ENCODE assay signal across 17 cellular contexts in the genomic region with DNA sequence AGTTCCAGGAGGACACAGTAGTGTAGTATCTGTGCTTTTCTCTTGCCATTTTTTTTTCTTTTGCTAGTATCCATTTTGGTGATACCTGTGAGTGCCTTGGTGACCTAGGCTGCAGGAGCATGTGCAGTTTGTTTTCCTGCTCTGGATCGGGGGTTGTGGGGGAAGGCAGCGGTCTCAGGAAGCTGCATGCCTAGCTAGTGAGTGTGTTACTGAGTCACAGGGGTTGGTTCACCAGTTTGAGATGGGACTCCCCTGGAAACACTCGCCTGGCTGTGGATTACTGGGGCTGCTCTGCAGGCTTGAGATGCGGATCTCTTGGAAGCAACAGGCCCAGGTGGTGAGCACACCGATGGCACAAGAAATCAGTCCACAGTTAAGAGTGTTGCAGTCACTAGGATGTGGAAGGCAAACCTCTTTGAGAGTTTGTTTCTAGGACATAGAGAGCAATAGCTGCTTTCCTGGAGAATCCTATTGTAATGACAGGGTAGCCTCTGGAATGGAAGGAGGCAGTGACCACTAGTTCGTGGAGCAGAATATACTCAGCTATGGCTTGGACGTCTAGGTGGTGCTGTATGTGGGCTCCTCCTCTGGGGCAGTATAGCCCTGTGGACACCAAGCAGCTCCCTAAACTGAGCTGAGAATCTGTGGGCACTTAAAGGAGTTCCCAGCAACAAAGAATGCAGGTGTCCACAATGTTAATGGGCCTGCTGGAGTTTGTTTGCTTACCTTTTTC. TPM values are rescaled to one million over a fixed set of nuclear protein-coding genes. Genes with fewer than 3 reads are reported as not detected.
DNase-seq lines count a peak whose midpoint lies in the region; ATAC-seq and TF ChIP-seq lines count a peak whose summit lies in the region.
"Had no signal": no experiment of that assay in that cellular context is flagged by ENCODE, and none has a peak within 500 bp of the region (broad histone marks: within the 10 kb centered on the region; RNA-seq: fewer than 3 reads in every experiment).

No MANE protein-coding gene starts in this region.

- no peak overlapping the region for H3K4me3 Mint-ChIP-seq in endodermal cell
- H3K4me3 Mint-ChIP-seq: brain had no signal

- peaks cover 11% of the 10 kb centered on the region for H3K4me1 Mint-ChIP-seq in endodermal cell
- H3K4me1 Mint-ChIP-seq: brain had no signal

- H3K27ac ChIP-seq in endodermal cell (ENCODE audit: low read depth, low read length), result no peak overlapping the region
- H3K27ac ChIP-seq: testis, VCaP had no signal

- DNase-seq in EL (peak; percentile 89), NT2/D1 (ENCODE audit: low read depth, low spot score) (peak; percentile 30), endodermal cell (peak; percentile 57), non-pigmented ciliary epithelial cell (ENCODE audit: low read depth) (peak; percentile 57), NCI-H187 (lab: John Stamatoyannopoulos, UW) (no peak), mucosa of descending colon (no peak), Kasumi-1 (lab: John Stamatoyannopoulos, UW) (no peak)
- DNase-seq in activated T-cell treated with anti-CD3 and anti-CD28 coated beads, Interleukin-2, amount 50 U/mL, for 1 hour, result no peak
- DNase-seq: activated T-cell treated with anti-CD3 and anti-CD28 coated beads, Interleukin-2, amount 50 U/mL, for 48 hours; DMS 273 treated with DMSO at 0.1 percent for 48 hours; NCI-H2029; posterior cingulate gyrus; RPMI8226; testis had no signal

- H3K4me1 ChIP-seq in NT2/D1 (ENCODE audit: insufficient read depth, insufficient read length) (no peaks in the 10 kb centered on the region), endodermal cell (ENCODE audit: control insufficient read depth, insufficient read depth, low read length) (no peaks in the 10 kb centered on the region), mucosa of descending colon (ENCODE audit: low read depth) (no peaks in the 10 kb centered on the region)
- H3K4me1 ChIP-seq: testis had no signal

- no peak for ATAC-seq in mucosa of descending colon

- peak overlapping the region; percentile 41 for H3K27ac Mint-ChIP-seq in endodermal cell
- H3K27ac Mint-ChIP-seq: brain had no signal

- H3K36me3 ChIP-seq in NT2/D1 (ENCODE audit: insufficient read depth, insufficient read length, low read length), result no peaks in the 10 kb centered on the region
- no peaks in the 10 kb centered on the region for H3K36me3 ChIP-seq in endodermal cell (ENCODE audit: control insufficient read depth, insufficient read depth, low read length)
- H3K36me3 ChIP-seq in mucosa of descending colon (ENCODE audit: low read depth), result no peaks in the 10 kb centered on the region

- H3K27me3 ChIP-seq in NT2/D1 (ENCODE audit: insufficient read depth, insufficient read length) (no peaks in the 10 kb centered on the region), endodermal cell (ENCODE audit: control insufficient read depth, insufficient read depth, low read length, poor library complexity, severe bottlenecking) (no peaks in the 10 kb centered on the region)
- H3K27me3 ChIP-seq: testis had no signal

- no peaks in the 10 kb centered on the region for H3K27me3 Mint-ChIP-seq in endodermal cell (ENCODE audit: insufficient read depth)

- no peak overlapping the region for H3K9ac ChIP-seq in NT2/D1 (ENCODE audit: insufficient read length, low read depth)
- no peak overlapping the region for H3K9ac ChIP-seq in endodermal cell (ENCODE audit: extremely low read depth, low read length, poor library complexity, severe bottlenecking)

- intact Hi-C loops in mucosa of descending colon (cut with DNase I, micrococcal nuclease), result no loop called here

- TF ChIP-seq CTCF in endodermal cell (conservative IDR thresholded peaks at IDR 0.05), result no peak
- no peak for TF ChIP-seq CTCF in mucosa of descending colon (IDR thresholded peaks at IDR 0.05)

- H3K36me3 Mint-ChIP-seq in endodermal cell (ENCODE audit: low read depth), result no peaks in the 10 kb centered on the region
- H3K36me3 Mint-ChIP-seq: brain had no signal

- H3K9me3 Mint-ChIP-seq in endodermal cell, result peaks cover 21% of the 10 kb centered on the region

- 74 to 75% methylated on average over 5 to 7 of the region's 7 CpGs for WGBS in endodermal cell (ENCODE audit: insufficient coverage in 1 of 2, insufficient read length in 1 of 2), 2 experiments

- H3K4me3 ChIP-seq in NT2/D1 (ENCODE audit: insufficient read length, low read depth) (no peak overlapping the region), endodermal cell (ENCODE audit: low read length) (no peak overlapping the region), mucosa of descending colon (no peak overlapping the region)
- H3K4me3 ChIP-seq: testis had no signal

- H3K9me3 ChIP-seq in NT2/D1 (ENCODE audit: insufficient read depth, low read length) (peaks cover 21% of the 10 kb centered on the region; the same call in 1 of the 2 replicates), endodermal cell (ENCODE audit: control insufficient read depth, low read length) (no peaks in the 10 kb centered on the region), mucosa of descending colon (peaks cover 2% of the 10 kb centered on the region)
- H3K9me3 ChIP-seq: testis had no signal

RNA-seq across cellular contexts. Expression of a gene that starts 20.0 kb away (rescaled TPM):
- total RNA-seq in endodermal cell, result not detected
- polyA plus RNA-seq in endodermal cell (2013, experiment 1 of 2), result not detected
- polyA plus RNA-seq in endodermal cell (2013, experiment 2 of 2), result not detected
- total RNA-seq in mucosa of descending colon, result under 1 TPM in 1 of 3 donors, not detected in 2; 0.06 TPM
- total RNA-seq: lower leg skin had no signal

RNA-seq across cellular contexts. Expression of a gene that starts 55.1 kb away (rescaled TPM):
- total RNA-seq in endodermal cell, result under 1 TPM in 1 of 2 donors, not detected in 1; 0.09 TPM
- polyA plus RNA-seq in endodermal cell (2013, experiment 1 of 2), result 0.50 TPM
- polyA plus RNA-seq in endodermal cell (2013, experiment 2 of 2), result 0.58 TPM
- not detected for total RNA-seq in mucosa of descending colon
- total RNA-seq: lower leg skin had no signal

Comparison
In these comparisons a context has a peak if more than half of its experiments do, and no peak if none do; other contexts are left out.
1. DNase-seq: peak in EL (single experiment), NT2/D1 (single experiment), endodermal cell (single experiment) and non-pigmented ciliary epithelial cell (single experiment); none in NCI-H187 (0 of 2), mucosa of descending colon (0 of 3), activated T-cell treated with anti-CD3 and anti-CD28 coated beads, Interleukin-2, amount 50 U/mL, for 1 hour (single experiment) and Kasumi-1 (0 of 2).